32 cellular contexts compared by ENCODE assay signal in genomic region chr9:133641861-133642595, GRCh38. TPM values are rescaled to one million over a fixed set of nuclear protein-coding genes. Genes with fewer than 3 reads are reported as not detected.
"Had no signal": no experiment of that assay in that cellular context is flagged by ENCODE, and none has a peak within 500 bp of the region (broad histone marks: within the 10 kb centered on the region; RNA-seq: fewer than 3 reads in every experiment).

No MANE protein-coding gene starts in this region.

- H3K4me3 ChIP-seq: breast epithelium, cardiac muscle cell, esophagus muscularis mucosa, gastrocnemius medialis had no signal

- H3K4me1 ChIP-seq: breast epithelium, esophagus muscularis mucosa, foreskin keratinocyte, gastrocnemius medialis had no signal

- H3K36me3 ChIP-seq: breast epithelium, cardiac muscle cell, esophagus muscularis mucosa, gastrocnemius medialis had no signal

- H3K27ac Mint-ChIP-seq: activated CD4-positive, alpha-beta memory T cell treated with anti-CD3 and anti-CD28 coated beads for 36 hours; activated CD4-positive, alpha-beta T cell treated with anti-CD3 and anti-CD28 coated beads for 36 hours; activated CD4-positive, alpha-beta T cell treated with anti-CD3 and anti-CD28 coated beads, Interleukin-2, amount 10 ng/mL, durations not matched to agents 24 days and 14 days; activated CD8-positive, alpha-beta memory T cell treated with anti-CD3 and anti-CD28 coated beads, Interleukin-2, amount 10 ng/mL, durations not matched to agents 7 days and 5 days; activated CD8-positive, alpha-beta T cell treated with anti-CD3 and anti-CD28 coated beads, Interleukin-2, amount 10 ng/mL, durations not matched to agents 7 days and 5 days; activated naive CD4-positive, alpha-beta T cell treated with anti-CD3 and anti-CD28 coated beads, Interleukin-2, amount 10 ng/mL, durations not matched to agents 7 days and 5 days; activated naive CD8-positive, alpha-beta T cell treated with anti-CD3 and anti-CD28 coated beads, Interleukin-2, amount 10 ng/mL, durations not matched to agents 7 days and 5 days; activated T-cell treated with anti-CD3 and anti-CD28 coated beads, Interleukin-2, amount 50 U/mL, for 72 hours had no signal

- H3K27me3 Mint-ChIP-seq: activated CD4-positive, alpha-beta memory T cell treated with anti-CD3 and anti-CD28 coated beads for 36 hours; activated CD4-positive, alpha-beta T cell treated with anti-CD3 and anti-CD28 coated beads for 36 hours; activated CD4-positive, alpha-beta T cell treated with anti-CD3 and anti-CD28 coated beads, Interleukin-2, amount 10 ng/mL, durations not matched to agents 24 days and 14 days had no signal

- H3K4me1 Mint-ChIP-seq: activated CD4-positive, alpha-beta T cell treated with anti-CD3 and anti-CD28 coated beads for 36 hours; activated CD4-positive, alpha-beta T cell treated with anti-CD3 and anti-CD28 coated beads, Interleukin-2, amount 10 ng/mL, durations not matched to agents 24 days and 14 days; activated CD8-positive, alpha-beta memory T cell treated with anti-CD3 and anti-CD28 coated beads, Interleukin-2, amount 10 ng/mL, durations not matched to agents 7 days and 5 days; activated naive CD4-positive, alpha-beta T cell treated with anti-CD3 and anti-CD28 coated beads, Interleukin-2, amount 10 ng/mL, durations not matched to agents 7 days and 5 days; central memory CD8-positive, alpha-beta T cell had no signal

- H3K9me3 Mint-ChIP-seq: activated CD4-positive, alpha-beta memory T cell treated with anti-CD3 and anti-CD28 coated beads for 36 hours; activated CD4-positive, alpha-beta T cell treated with anti-CD3 and anti-CD28 coated beads, Interleukin-2, amount 10 ng/mL, durations not matched to agents 24 days and 14 days; activated naive CD4-positive, alpha-beta T cell treated with anti-CD3 and anti-CD28 coated beads, Interleukin-2, amount 10 ng/mL, durations not matched to agents 7 days and 5 days; activated naive CD4-positive, alpha-beta T cell treated with anti-CD3 and anti-CD28 coated beads, Interleukin-2, amount 50 U/mL, for 72 hours; activated naive CD8-positive, alpha-beta T cell treated with anti-CD3 and anti-CD28 coated beads, Interleukin-2, amount 10 ng/mL, durations not matched to agents 7 days and 5 days; activated T-cell treated with anti-CD3 and anti-CD28 coated beads, Interleukin-2, amount 50 U/mL, for 72 hours; central memory CD8-positive, alpha-beta T cell; effector memory CD8-positive, alpha-beta T cell had no signal

- DNase-seq: activated CD4-positive, alpha-beta memory T cell treated with anti-CD3 and anti-CD28 coated beads for 36 hours; activated CD4-positive, alpha-beta T cell treated with anti-CD3 and anti-CD28 coated beads for 36 hours; activated CD4-positive, alpha-beta T cell treated with anti-CD3 and anti-CD28 coated beads, Interleukin-2, amount 10 ng/mL, durations not matched to agents 24 days and 14 days; activated CD4-positive, CD25-positive, alpha-beta regulatory T cell; activated CD4-positive, CD25-positive, alpha-beta regulatory T cell treated with anti-CD3 and anti-CD28 coated beads, Interleukin-2, amount 50 U/mL, for 72 hours; activated CD8-positive, alpha-beta memory T cell treated with anti-CD3 and anti-CD28 coated beads, Interleukin-2, amount 10 ng/mL, durations not matched to agents 7 days and 5 days; activated CD8-positive, alpha-beta memory T cell treated with anti-CD3 and anti-CD28 coated beads, Interleukin-2, amount 50 U/mL, for 4 hours; activated CD8-positive, alpha-beta T cell treated with anti-CD3 and anti-CD28 coated beads, Interleukin-2, amount 10 ng/mL, durations not matched to agents 7 days and 5 days; activated gamma-delta T cell; activated naive CD4-positive, alpha-beta T cell; activated naive CD4-positive, alpha-beta T cell treated with anti-CD3 and anti-CD28 coated beads, Interleukin-2, amount 10 ng/mL, durations not matched to agents 7 days and 5 days; activated naive CD8-positive, alpha-beta T cell treated with anti-CD3 and anti-CD28 coated beads, Interleukin-2, amount 10 ng/mL, durations not matched to agents 7 days and 5 days; activated T-cell treated with anti-CD3 and anti-CD28 coated beads, Interleukin-2, amount 50 U/mL, for 1 hour; activated T-cell treated with anti-CD3 and anti-CD28 coated beads, Interleukin-2, amount 50 U/mL, for 72 hours; anterior cingulate cortex; cortex of kidney; effector CD4-positive, alpha-beta T cell; effector memory CD8-positive, alpha-beta T cell; erythroblast; foreskin keratinocyte; gastrocnemius medialis; glutamatergic neuron; T-helper 2 cell had no signal

- H3K4me3 Mint-ChIP-seq: activated CD4-positive, alpha-beta memory T cell treated with anti-CD3 and anti-CD28 coated beads for 36 hours; activated CD4-positive, alpha-beta T cell treated with anti-CD3 and anti-CD28 coated beads for 36 hours; activated CD4-positive, alpha-beta T cell treated with anti-CD3 and anti-CD28 coated beads, Interleukin-2, amount 10 ng/mL, durations not matched to agents 24 days and 14 days; activated CD8-positive, alpha-beta memory T cell treated with anti-CD3 and anti-CD28 coated beads, Interleukin-2, amount 10 ng/mL, durations not matched to agents 7 days and 5 days; activated CD8-positive, alpha-beta T cell treated with anti-CD3 and anti-CD28 coated beads, Interleukin-2, amount 10 ng/mL, durations not matched to agents 7 days and 5 days; activated naive CD4-positive, alpha-beta T cell treated with anti-CD3 and anti-CD28 coated beads, Interleukin-2, amount 10 ng/mL, durations not matched to agents 7 days and 5 days; activated naive CD8-positive, alpha-beta T cell treated with anti-CD3 and anti-CD28 coated beads, Interleukin-2, amount 10 ng/mL, durations not matched to agents 7 days and 5 days; activated T-cell treated with anti-CD3 and anti-CD28 coated beads, Interleukin-2, amount 50 U/mL, for 72 hours; central memory CD8-positive, alpha-beta T cell; effector memory CD8-positive, alpha-beta T cell had no signal

- H3K36me3 Mint-ChIP-seq: activated CD4-positive, alpha-beta memory T cell treated with anti-CD3 and anti-CD28 coated beads for 36 hours; activated CD8-positive, alpha-beta memory T cell treated with anti-CD3 and anti-CD28 coated beads, Interleukin-2, amount 10 ng/mL, durations not matched to agents 7 days and 5 days; activated naive CD4-positive, alpha-beta T cell treated with anti-CD3 and anti-CD28 coated beads, Interleukin-2, amount 10 ng/mL, durations not matched to agents 7 days and 5 days; activated naive CD4-positive, alpha-beta T cell treated with anti-CD3 and anti-CD28 coated beads, Interleukin-2, amount 50 U/mL, for 72 hours; activated naive CD8-positive, alpha-beta T cell treated with anti-CD3 and anti-CD28 coated beads, Interleukin-2, amount 10 ng/mL, durations not matched to agents 7 days and 5 days had no signal

- H3K27me3 ChIP-seq: cardiac muscle cell had no signal

- ATAC-seq: activated CD4-positive, alpha-beta T cell treated with anti-CD3 and anti-CD28 coated beads for 36 hours; activated CD8-positive, alpha-beta memory T cell treated with anti-CD3 and anti-CD28 coated beads, Interleukin-2, amount 10 ng/mL, durations not matched to agents 7 days and 5 days; activated CD8-positive, alpha-beta T cell treated with anti-CD3 and anti-CD28 coated beads, Interleukin-2, amount 10 ng/mL, durations not matched to agents 7 days and 5 days; activated naive CD4-positive, alpha-beta T cell treated with anti-CD3 and anti-CD28 coated beads, Interleukin-2, amount 50 U/mL, for 72 hours; activated T-cell treated with anti-CD3 and anti-CD28 coated beads, Interleukin-2, amount 50 U/mL, for 72 hours; effector memory CD8-positive, alpha-beta T cell; foreskin keratinocyte; gastrocnemius medialis had no signal

- H3K9me3 ChIP-seq: breast epithelium, esophagus muscularis mucosa, gastrocnemius medialis had no signal

- H3K27ac ChIP-seq: breast epithelium, cardiac muscle cell, esophagus muscularis mucosa, foreskin keratinocyte, gastrocnemius medialis had no signal

RNA-seq across cellular contexts. Expression of gene DBH, which starts 5.9 kb away (rescaled TPM):
- total RNA-seq: activated CD4-positive, alpha-beta memory T cell treated with anti-CD3 and anti-CD28 coated beads for 36 hours; activated CD4-positive, alpha-beta T cell treated with anti-CD3 and anti-CD28 coated beads for 36 hours; activated CD4-positive, alpha-beta T cell treated with anti-CD3 and anti-CD28 coated beads, Interleukin-2, amount 10 ng/mL, durations not matched to agents 24 days and 14 days; activated CD8-positive, alpha-beta memory T cell treated with anti-CD3 and anti-CD28 coated beads for 36 hours; activated CD8-positive, alpha-beta memory T cell treated with anti-CD3 and anti-CD28 coated beads, Interleukin-2, amount 10 ng/mL, durations not matched to agents 7 days and 5 days; activated CD8-positive, alpha-beta T cell treated with anti-CD3 and anti-CD28 coated beads, Interleukin-2, amount 10 ng/mL, durations not matched to agents 7 days and 5 days; activated naive CD4-positive, alpha-beta T cell treated with anti-CD3 and anti-CD28 coated beads, Interleukin-2, amount 50 U/mL, for 72 hours; activated naive CD8-positive, alpha-beta T cell treated with anti-CD3 and anti-CD28 coated beads, Interleukin-2, amount 10 ng/mL, durations not matched to agents 7 days and 5 days; activated T-cell treated with anti-CD3 and anti-CD28 coated beads, Interleukin-2, amount 50 U/mL, for 72 hours; astrocyte; breast epithelium; cardiac muscle cell; dermis blood vessel endothelial cell; foreskin keratinocyte; gastrocnemius medialis had no signal
- polyA plus RNA-seq: foreskin keratinocyte had no signal

RNA-seq across cellular contexts. Expression of gene FAM163B, which starts 32.8 kb away (rescaled TPM):
- total RNA-seq: activated CD4-positive, alpha-beta memory T cell treated with anti-CD3 and anti-CD28 coated beads for 36 hours; activated CD4-positive, alpha-beta T cell treated with anti-CD3 and anti-CD28 coated beads for 36 hours; activated CD4-positive, alpha-beta T cell treated with anti-CD3 and anti-CD28 coated beads, Interleukin-2, amount 10 ng/mL, durations not matched to agents 24 days and 14 days; activated CD8-positive, alpha-beta memory T cell treated with anti-CD3 and anti-CD28 coated beads for 36 hours; activated CD8-positive, alpha-beta memory T cell treated with anti-CD3 and anti-CD28 coated beads, Interleukin-2, amount 10 ng/mL, durations not matched to agents 7 days and 5 days; activated CD8-positive, alpha-beta T cell treated with anti-CD3 and anti-CD28 coated beads, Interleukin-2, amount 10 ng/mL, durations not matched to agents 7 days and 5 days; activated naive CD4-positive, alpha-beta T cell treated with anti-CD3 and anti-CD28 coated beads, Interleukin-2, amount 50 U/mL, for 72 hours; activated naive CD8-positive, alpha-beta T cell treated with anti-CD3 and anti-CD28 coated beads, Interleukin-2, amount 10 ng/mL, durations not matched to agents 7 days and 5 days; activated T-cell treated with anti-CD3 and anti-CD28 coated beads, Interleukin-2, amount 50 U/mL, for 72 hours; astrocyte; breast epithelium; dermis blood vessel endothelial cell; esophagus muscularis mucosa; foreskin keratinocyte; gastrocnemius medialis; T-helper 1 cell treated with Interleukin-12 subunit alpha and Interleukin-12 subunit beta and Interleukin-4 antibody, amounts not matched to agents 30 ng/mL and 1 ng/mL, for 36 hours had no signal
- polyA plus RNA-seq: cardiac muscle cell, foreskin keratinocyte had no signal
